In genomic region chr10:98628241-98628640, GRCh38 we compare ENCODE assay signal across 18 cellular contexts.
A peak's percentile ranks its signal among the peaks of the same experiment; 100 is the strongest.
DNase-seq lines count a peak whose midpoint lies in the region; ATAC-seq and TF ChIP-seq lines count a peak whose summit lies in the region.
"Had no signal": no experiment of that assay in that cellular context is flagged by ENCODE, and none has a peak within 500 bp of the region (broad histone marks: within the 10 kb centered on the region; RNA-seq: fewer than 3 reads in every experiment).

No MANE protein-coding gene starts in this region.

- H3K27ac ChIP-seq in mesendoderm (ENCODE audit: low read depth, low read length) = no peak overlapping the region
- H3K27ac ChIP-seq: 22Rv1; A549; BLaER1 treated with 17β-estradiol and CSF1 and Interleukin-3, amounts not matched to agents 10 nM and 100 nM; C4-2B had no signal

- H2BK15ac ChIP-seq in mesendoderm (replicated peaks; ENCODE audit: low read depth) = peak overlapping the region; percentile 65

- H4K5ac ChIP-seq in mesendoderm (ENCODE audit: low read length) = no peak overlapping the region

- no peak overlapping the region for H3K56ac ChIP-seq in mesendoderm (ENCODE audit: low read length)

- no peak overlapping the region for H4K8ac ChIP-seq in mesendoderm (ENCODE audit: low read depth, low read length)

- no CpG with 5 or more reads among the region's 1 CpG for WGBS in mesendoderm (ENCODE audit: extremely low coverage, insufficient coverage, low lambda C conversion rate)

- no peak overlapping the region for H3K23ac ChIP-seq in mesendoderm (ENCODE audit: low read length)

- H3K9me3 ChIP-seq in Loucy (ENCODE audit: insufficient read depth, low read depth, low read length) = no peaks in the 10 kb centered on the region
- H3K9me3 ChIP-seq: A549; BLaER1 treated with 17β-estradiol and CSF1 and Interleukin-3, amounts not matched to agents 10 nM and 100 nM; Caco-2 had no signal

- H3K9me3 Mint-ChIP-seq in nephron progenitor cell = peaks cover 4% of the 10 kb centered on the region
- H3K9me3 Mint-ChIP-seq: CD4-positive, alpha-beta T cell; CD8-positive, alpha-beta T cell had no signal

- H3K79me2 ChIP-seq in Loucy (ENCODE audit: insufficient read depth, low read length) (no peaks in the 10 kb centered on the region), mesendoderm (ENCODE audit: control insufficient read depth, insufficient read depth, low read length) (no peaks in the 10 kb centered on the region)

- H3F3A ChIP-seq in Loucy (ENCODE audit: low read depth) = no peaks in the 10 kb centered on the region

- H3K4me1 ChIP-seq in Loucy (ENCODE audit: insufficient read depth, low read length, poor library complexity, severe bottlenecking) (peaks cover 20% of the 10 kb centered on the region), mesendoderm (ENCODE audit: control insufficient read depth, low read depth, low read length) (no peaks in the 10 kb centered on the region)
- H3K4me1 ChIP-seq: A549, Caco-2 had no signal

- H3K4me3 Mint-ChIP-seq in nephron progenitor cell = no peak overlapping the region
- H3K4me3 Mint-ChIP-seq: B cell; CD4-positive, alpha-beta T cell; CD8-positive, alpha-beta T cell had no signal

- H3K9me2 ChIP-seq in Loucy (replicated peaks; ENCODE audit: low read depth, low read length) = no peaks in the 10 kb centered on the region

- DNase-seq in mesendoderm = no peak
- no peak for DNase-seq in nephron progenitor cell
- DNase-seq in T-helper 1 cell = no peak
- no peak for DNase-seq in activated CD4-positive, alpha-beta T cell treated with anti-CD3 and anti-CD28 coated beads for 48 hours
- DNase-seq: AML-193; Caco-2; Calu3; CD4-positive, alpha-beta T cell; CD8-positive, alpha-beta T cell; DMS79 treated with DMSO at 0.1 percent for 48 hours; GF-D8 had no signal

- no peaks in the 10 kb centered on the region for H3K79me1 ChIP-seq in mesendoderm (ENCODE audit: low read length)

- no peak overlapping the region for H2BK5ac ChIP-seq in mesendoderm (ENCODE audit: low read length)

- no peak overlapping the region for H2BK120ac ChIP-seq in mesendoderm (ENCODE audit: low read depth, low read length)

- H3K4ac ChIP-seq in mesendoderm (ENCODE audit: low read depth, low read length) = no peak overlapping the region

- TF ChIP-seq CTCF in Loucy (conservative IDR thresholded peaks at IDR 0.05; ENCODE audit: low read length) (no peak), nephron progenitor cell (IDR thresholded peaks at IDR 0.05) (no peak)

- H3K27ac Mint-ChIP-seq in nephron progenitor cell = peak overlapping the region; percentile 41
- H3K27ac Mint-ChIP-seq: B cell; CD4-positive, alpha-beta T cell; CD8-positive, alpha-beta T cell had no signal

- peaks cover under 1% of the 10 kb centered on the region for H3K36me3 Mint-ChIP-seq in nephron progenitor cell (ENCODE audit: low read depth)
- H3K36me3 Mint-ChIP-seq: CD8-positive, alpha-beta T cell had no signal

- H3K27me3 Mint-ChIP-seq in nephron progenitor cell (ENCODE audit: low read depth, poor library complexity) = peaks cover 2% of the 10 kb centered on the region
- H3K27me3 Mint-ChIP-seq: CD4-positive, alpha-beta T cell had no signal

- ATAC-seq in GM19467 (IDR thresholded peaks at IDR 0.05; ENCODE audit: unreplicated experiment) = no peak
- ATAC-seq: A549; CD8-positive, alpha-beta T cell had no signal

- H3K9ac ChIP-seq in Loucy (ENCODE audit: low read depth, low read length, poor library complexity, severe bottlenecking) = no peak overlapping the region
- no peak overlapping the region for H3K9ac ChIP-seq in mesendoderm (ENCODE audit: low read length)
- H3K9ac ChIP-seq: BLaER1 treated with 17β-estradiol and CSF1 and Interleukin-3, amounts not matched to agents 10 nM and 100 nM had no signal

- no peak overlapping the region for H2AK5ac ChIP-seq in mesendoderm (ENCODE audit: low read length)

- no peaks in the 10 kb centered on the region for H3K36me3 ChIP-seq in Loucy (ENCODE audit: insufficient read depth, low read length)
- no peaks in the 10 kb centered on the region for H3K36me3 ChIP-seq in mesendoderm (ENCODE audit: control insufficient read depth, insufficient read depth, low read length)
- H3K36me3 ChIP-seq: BLaER1 treated with 17β-estradiol and CSF1 and Interleukin-3, amounts not matched to agents 10 nM and 100 nM had no signal

- peak overlapping the region; percentile 51 for H2AFZ ChIP-seq in Loucy (ENCODE audit: low read length)

- H3K4me1 Mint-ChIP-seq in nephron progenitor cell = peaks cover 43% of the 10 kb centered on the region
- H3K4me1 Mint-ChIP-seq: B cell had no signal

- H3K4me2 ChIP-seq in Loucy (ENCODE audit: low read depth, low read length, poor library complexity, severe bottlenecking) (no peak overlapping the region), mesendoderm (ENCODE audit: low read length) (no peak overlapping the region)
- H3K4me2 ChIP-seq: A549; BLaER1 treated with 17β-estradiol and CSF1 and Interleukin-3, amounts not matched to agents 10 nM and 100 nM had no signal

- no peak overlapping the region for H3K4me3 ChIP-seq in Loucy (ENCODE audit: low read length, poor library complexity, severe bottlenecking)
- no peak overlapping the region for H3K4me3 ChIP-seq in mesendoderm (ENCODE audit: low read length)
- H3K4me3 ChIP-seq: A549; BLaER1 treated with 17β-estradiol and CSF1 and Interleukin-3, amounts not matched to agents 10 nM and 100 nM had no signal

- H3K27me3 ChIP-seq in Loucy (ENCODE audit: insufficient read depth, low read length, poor library complexity, severe bottlenecking) (no peaks in the 10 kb centered on the region), mesendoderm (ENCODE audit: insufficient read depth, low read length, poor library complexity) (no peaks in the 10 kb centered on the region)
- H3K27me3 ChIP-seq: BLaER1 treated with 17β-estradiol and CSF1 and Interleukin-3, amounts not matched to agents 10 nM and 100 nM had no signal

- no peaks in the 10 kb centered on the region for H4K20me1 ChIP-seq in Loucy (ENCODE audit: insufficient read depth, low read length, poor library complexity, severe bottlenecking)
- H4K20me1 ChIP-seq: BLaER1 treated with 17β-estradiol and CSF1 and Interleukin-3, amounts not matched to agents 10 nM and 100 nM had no signal

- H3K18ac ChIP-seq in mesendoderm (ENCODE audit: low read length) = no peak overlapping the region
